22 cellular contexts compared by ENCODE assay signal in the genomic region with DNA sequence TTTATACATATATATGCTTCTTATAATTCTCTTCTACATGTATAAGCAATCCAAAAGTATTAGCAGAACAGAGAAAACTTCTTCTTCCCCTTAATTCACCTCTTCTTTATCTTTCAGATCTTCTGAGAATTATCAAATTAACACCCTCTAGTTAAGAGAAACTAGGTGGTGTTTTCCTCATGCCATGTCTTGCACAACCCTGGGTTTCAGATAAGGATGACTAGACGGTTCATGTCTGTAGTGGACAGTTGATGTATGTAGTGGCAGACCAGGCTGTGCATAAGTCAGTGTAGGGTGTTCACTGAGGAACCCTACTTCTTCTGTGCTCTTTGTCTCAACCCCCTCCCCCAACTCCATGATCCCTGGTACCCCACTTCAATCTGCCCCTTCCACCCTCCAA.
"Had no signal": no experiment of that assay in that cellular context is flagged by ENCODE, and none has a peak within 500 bp of the region (broad histone marks: within the 10 kb centered on the region; RNA-seq: fewer than 3 reads in every experiment).

No MANE protein-coding gene starts in this region.

- H3K36me3 Mint-ChIP-seq: naive B cell; stimulated activated naive B cell treated with anti-CD40 and anti-IgM and Interleukin-4, amounts not matched to agents 10 μg/mL and 1 μg/mL and 100 μg/mL, for 72 hours had no signal

- H3K9ac ChIP-seq: parathyroid adenoma had no signal

- H3K27ac ChIP-seq: gastrocnemius medialis, heart right ventricle, parathyroid adenoma, prostate gland, right lobe of liver, testis, tibial nerve, upper lobe of right lung, vagina had no signal

- ATAC-seq: effector memory CD8-positive, alpha-beta T cell; gastrocnemius medialis; heart right ventricle; left cardiac atrium; left ventricle myocardium superior; right lobe of liver; stimulated activated naive B cell treated with anti-CD40 and anti-IgM and Interleukin-4, amounts not matched to agents 10 μg/mL and 1 μg/mL and 100 μg/mL, for 72 hours; stimulated activated naive CD8-positive, alpha-beta T cell treated with anti-CD3 and anti-CD28 coated beads, Interleukin-15, amount 100 ng/mL, for 72 hours; upper lobe of right lung had no signal

- H3K36me3 ChIP-seq: gastrocnemius medialis, heart right ventricle, prostate gland, right lobe of liver, tibial nerve, upper lobe of right lung, vagina had no signal

- H3K79me2 ChIP-seq: parathyroid adenoma had no signal

- H3K4me3 ChIP-seq: gastrocnemius medialis, heart right ventricle, lung, prostate gland, right lobe of liver, testis, tibial nerve, upper lobe of right lung, vagina had no signal

- H3K4me1 Mint-ChIP-seq: naive B cell; stimulated activated naive B cell treated with anti-CD40 and anti-IgM and Interleukin-4, amounts not matched to agents 10 μg/mL and 1 μg/mL and 100 μg/mL, for 72 hours; stimulated activated naive CD8-positive, alpha-beta T cell treated with anti-CD3 and anti-CD28 coated beads, Interleukin-15, amount 100 ng/mL, for 72 hours had no signal

- H3K27me3 ChIP-seq: gastrocnemius medialis, heart right ventricle, right lobe of liver, testis, tibial nerve, upper lobe of right lung, vagina had no signal

- H3K4me1 ChIP-seq: gastrocnemius medialis, parathyroid adenoma, prostate gland, right lobe of liver, tibial nerve, upper lobe of right lung, vagina had no signal

- H3K9me3 ChIP-seq: gastrocnemius medialis, heart right ventricle, prostate gland, right lobe of liver, testis, tibial nerve, upper lobe of right lung, vagina had no signal

- H3K27ac Mint-ChIP-seq: dendritic cell treated with granulocyte-macrophage colony-stimulating factor and Interleukin-4, amounts not matched to agents 40 ng/mL and 50 ng/mL, for 4 days; effector memory CD8-positive, alpha-beta T cell; nephron progenitor cell; stimulated activated naive B cell treated with anti-CD40 and anti-IgM and Interleukin-4, amounts not matched to agents 10 μg/mL and 1 μg/mL and 100 μg/mL, for 72 hours; stimulated activated naive CD8-positive, alpha-beta T cell treated with anti-CD3 and anti-CD28 coated beads, Interleukin-15, amount 100 ng/mL, for 72 hours had no signal

- DNase-seq: effector memory CD8-positive, alpha-beta T cell; gastrocnemius medialis; heart right ventricle; hypothalamus; islet precursor cell; left cardiac atrium; left ventricle myocardium superior; naive B cell; nephron progenitor cell; retina; right lobe of liver; stimulated activated CD4-positive, alpha-beta T cell treated with anti-CD3 and anti-CD28 coated beads, Interleukin-4, amount 100 ng/mL, for 24 hours; stimulated activated naive B cell treated with anti-CD40 and anti-IgM and Interleukin-4, amounts not matched to agents 10 μg/mL and 1 μg/mL and 100 μg/mL, for 72 hours; stimulated activated naive CD8-positive, alpha-beta T cell treated with anti-CD3 and anti-CD28 coated beads, Interleukin-15, amount 100 ng/mL, for 72 hours; testis; upper lobe of right lung had no signal

- H2AFZ ChIP-seq: parathyroid adenoma had no signal

- H3K27me3 Mint-ChIP-seq: dendritic cell treated with granulocyte-macrophage colony-stimulating factor and Interleukin-4, amounts not matched to agents 40 ng/mL and 50 ng/mL, for 4 days; effector memory CD8-positive, alpha-beta T cell; naive B cell; stimulated activated naive B cell treated with anti-CD40 and anti-IgM and Interleukin-4, amounts not matched to agents 10 μg/mL and 1 μg/mL and 100 μg/mL, for 72 hours had no signal

- H3K4me3 Mint-ChIP-seq: dendritic cell treated with granulocyte-macrophage colony-stimulating factor and Interleukin-4, amounts not matched to agents 40 ng/mL and 50 ng/mL, for 4 days; effector memory CD8-positive, alpha-beta T cell; naive B cell; nephron progenitor cell; stimulated activated naive B cell treated with anti-CD40 and anti-IgM and Interleukin-4, amounts not matched to agents 10 μg/mL and 1 μg/mL and 100 μg/mL, for 72 hours; stimulated activated naive CD8-positive, alpha-beta T cell treated with anti-CD3 and anti-CD28 coated beads, Interleukin-15, amount 100 ng/mL, for 72 hours had no signal

- H3K9me3 Mint-ChIP-seq: dendritic cell treated with granulocyte-macrophage colony-stimulating factor and Interleukin-4, amounts not matched to agents 40 ng/mL and 50 ng/mL, for 4 days; effector memory CD8-positive, alpha-beta T cell; naive B cell; nephron progenitor cell; stimulated activated naive CD8-positive, alpha-beta T cell treated with anti-CD3 and anti-CD28 coated beads, Interleukin-15, amount 100 ng/mL, for 72 hours had no signal
